In the genomic region with DNA sequence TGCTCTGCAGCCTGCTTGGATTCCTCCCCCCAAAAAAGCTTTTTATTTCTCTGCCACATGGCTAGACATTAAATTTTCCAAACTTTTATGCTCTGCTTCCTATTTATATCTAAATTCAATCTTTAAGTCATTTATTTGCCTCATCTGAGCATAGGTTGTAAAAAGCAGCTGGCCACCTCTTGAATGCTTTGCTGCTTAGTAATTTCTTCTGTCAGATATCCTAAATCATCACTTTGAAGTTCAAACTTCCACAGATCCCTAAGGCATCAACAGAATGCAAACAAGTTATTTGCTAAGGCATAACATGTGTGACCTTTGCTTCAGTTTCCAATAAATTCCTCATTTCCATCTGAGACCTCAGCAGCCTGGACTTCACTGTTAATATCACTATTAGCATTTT, we compare ENCODE assay signal across 33 cellular contexts.
"Had no signal": no experiment of that assay in that cellular context is flagged by ENCODE, and none has a peak within 500 bp of the region (broad histone marks: within the 10 kb centered on the region; RNA-seq: fewer than 3 reads in every experiment).

No MANE protein-coding gene starts in this region.

- H3K27me3 ChIP-seq: ascending aorta, cardiac muscle cell, MG63 had no signal

- H3K4me3 ChIP-seq: ascending aorta, cardiac muscle cell, MG63 had no signal

- H3K36me3 ChIP-seq: ascending aorta, cardiac muscle cell, MG63, WERI-Rb-1 had no signal

- H3K27ac ChIP-seq: ascending aorta, cardiac muscle cell, WERI-Rb-1 had no signal

- ATAC-seq: activated CD8-positive, alpha-beta memory T cell treated with anti-CD3 and anti-CD28 coated beads, Interleukin-2, amount 10 ng/mL, durations not matched to agents 7 days and 5 days; activated T-helper 17 cell treated with anti-CD3 and anti-CD28 coated beads, Interleukin-2, amount 50 U/mL, for 72 hours had no signal

- H3K9me3 ChIP-seq: ascending aorta, MG63 had no signal

- H3K4me1 ChIP-seq: ascending aorta had no signal

- DNase-seq: activated CD4-positive, alpha-beta memory T cell treated with anti-CD3 and anti-CD28 coated beads, Interleukin-2, amount 10 ng/mL, durations not matched to agents 7 days and 5 days; activated CD4-positive, alpha-beta T cell treated with anti-CD3 and anti-CD28 coated beads for 1 hour; activated CD4-positive, alpha-beta T cell treated with anti-CD3 and anti-CD28 coated beads for 48 hours; activated CD4-positive, CD25-positive, alpha-beta regulatory T cell; activated CD8-positive, alpha-beta memory T cell treated with anti-CD3 and anti-CD28 coated beads for 24 hours; activated CD8-positive, alpha-beta memory T cell treated with anti-CD3 and anti-CD28 coated beads, Interleukin-2, amount 10 ng/mL, durations not matched to agents 7 days and 5 days; activated CD8-positive, alpha-beta memory T cell treated with anti-CD3 and anti-CD28 coated beads, Interleukin-2, amount 50 U/mL, for 48 hours; activated gamma-delta T cell; activated naive CD4-positive, alpha-beta T cell treated with Interleukin-2 at 50 U/mL for 16 hours; activated naive CD8-positive, alpha-beta T cell treated with anti-CD3 and anti-CD28 coated beads, Interleukin-2, amount 10 ng/mL, durations not matched to agents 7 days and 5 days; activated T-cell treated with anti-CD3 and anti-CD28 coated beads, Interleukin-2, amount 50 U/mL, for 48 hours; amygdala; Kasumi-1; KG1; MG63; NCI-H1048; NCI-H1105 treated with DMSO at 0.1 percent for 48 hours; NCI-H1436; NCI-H1694; NCI-H1930; NCI-H345; NCI-H524 treated with DMSO at 0.1 percent for 48 hours; NCI-H748 treated with DMSO at 0.1 percent for 48 hours; NK-92 treated with Interleukin-12 subunit alpha and Interleukin-12 subunit beta, amount 100 ng/mL, for 24 hours; Right ventricle myocardium superior; SW 1271; T-helper 1 cell; T-helper 2 cell; T-helper 9 cell; WERI-Rb-1 had no signal
